Comparison of ENCODE assay signal across 12 cellular contexts in genomic region chr5:157748740-157749461, GRCh38. TPM values are rescaled to one million over a fixed set of nuclear protein-coding genes. Genes with fewer than 3 reads are reported as not detected.
DNase-seq lines count a peak whose midpoint lies in the region; ATAC-seq and TF ChIP-seq lines count a peak whose summit lies in the region.
"Had no signal": no experiment of that assay in that cellular context is flagged by ENCODE, and none has a peak within 500 bp of the region (broad histone marks: within the 10 kb centered on the region; RNA-seq: fewer than 3 reads in every experiment).

No MANE protein-coding gene starts in this region.

- DNase-seq in AG04450 (ENCODE audit: low read depth, low spot score) (peak; percentile 56), HCEC 1CT (peak; percentile 94), ascending aorta (ENCODE audit: low spot score in 2 of 2) (peak in 1 of 2 donors; percentile 65), iris pigment epithelial cell (ENCODE audit: low read depth) (peak; percentile 91), C1 segment of cervical spinal cord (lab: John Stamatoyannopoulos, UW) (no peak), NCI-H774 (lab: John Stamatoyannopoulos, UW) (no peak)
- no peak for DNase-seq in natural killer cell treated with Interleukin-12 subunit alpha and Interleukin-12 subunit beta and Interleukin-15 and Interleukin-18, amount 100 ng/mL, for 72 hours (ENCODE audit: low spot score)
- DNase-seq: activated CD8-positive, alpha-beta memory T cell treated with anti-CD3 and anti-CD28 coated beads for 24 hours; Calu3; Karpas-422; NCI-H2227 treated with DMSO at 0.1 percent for 48 hours had no signal

- POLR2A ChIA-PET in AG04450 (lab: Yijun Ruan, JAX): no interaction called here

- H3K4me1 ChIP-seq in ascending aorta: peaks cover 2 to 5% of the 10 kb centered on the region in 2 donors

- intact Hi-C loops in ascending aorta (cut with DNase I): no loop called here

- no peaks in the 10 kb centered on the region for H3K27me3 Mint-ChIP-seq in natural killer cell treated with Interleukin-12 subunit alpha and Interleukin-12 subunit beta and Interleukin-15 and Interleukin-18, amount 100 ng/mL, for 72 hours

- no peak for ATAC-seq in GM19467 (IDR thresholded peaks at IDR 0.05; ENCODE audit: unreplicated experiment)
- ATAC-seq in natural killer cell treated with Interleukin-12 subunit alpha and Interleukin-12 subunit beta and Interleukin-15 and Interleukin-18, amount 100 ng/mL, for 72 hours: no peak

- H3K27me3 ChIP-seq in AG04450 (ENCODE audit: control insufficient read depth, insufficient read depth, low read length) (no peaks in the 10 kb centered on the region), ascending aorta (no peaks in the 10 kb centered on the region)

- peaks cover 14 to 22% of the 10 kb centered on the region in 2 donors for H3K36me3 ChIP-seq in ascending aorta

- H3K9me3 ChIP-seq in AG04450 (ENCODE audit: control insufficient read depth, insufficient read depth, low read length) (no peaks in the 10 kb centered on the region), ascending aorta (no peaks in the 10 kb centered on the region)

- no peak for TF ChIP-seq CTCF in AG04450 (IDR thresholded peaks at IDR 0.05; ENCODE audit: low read depth, low read length)
- TF ChIP-seq CTCF in ascending aorta (IDR thresholded peaks at IDR 0.05): no peak

- no peak overlapping the region for H3K4me3 ChIP-seq in AG04450 (ENCODE audit: low read depth, low read length)
- no peak overlapping the region for H3K4me3 ChIP-seq in ascending aorta

- H3K4me1 Mint-ChIP-seq in natural killer cell treated with Interleukin-12 subunit alpha and Interleukin-12 subunit beta and Interleukin-15 and Interleukin-18, amount 100 ng/mL, for 72 hours (ENCODE audit: low read depth in 2 of 2): peaks cover 18 to 28% of the 10 kb centered on the region in 2 donors

- H3K27ac ChIP-seq in AG04450 (ENCODE audit: low read depth, low read length) (peak overlapping the region; percentile 77), ascending aorta (peak overlapping the region; percentile 20 to 55)

- CTCF ChIA-PET in AG04450 (lab: Charles Lee): interaction anchor here (0.5 to 2.8 kb wide), 12 partner anchors 10 to 402 kb away, joined by 3 to 27 read pairs (median 3); no protein-coding TSS in a partner anchor

- H3K36me3 Mint-ChIP-seq in natural killer cell treated with Interleukin-12 subunit alpha and Interleukin-12 subunit beta and Interleukin-15 and Interleukin-18, amount 100 ng/mL, for 72 hours: peaks cover 4% of the 10 kb centered on the region

- H3K9me3 Mint-ChIP-seq in natural killer cell treated with Interleukin-12 subunit alpha and Interleukin-12 subunit beta and Interleukin-15 and Interleukin-18, amount 100 ng/mL, for 72 hours: no peaks in the 10 kb centered on the region

- no peak overlapping the region for H3K27ac Mint-ChIP-seq in natural killer cell treated with Interleukin-12 subunit alpha and Interleukin-12 subunit beta and Interleukin-15 and Interleukin-18, amount 100 ng/mL, for 72 hours

- H3K4me3 Mint-ChIP-seq in natural killer cell treated with Interleukin-12 subunit alpha and Interleukin-12 subunit beta and Interleukin-15 and Interleukin-18, amount 100 ng/mL, for 72 hours: no peak overlapping the region

RNA-seq across cellular contexts. Expression of gene LSM11, which starts 5.4 kb away (rescaled TPM):
- 1.8 and 2.5 TPM in 2 replicates for polyA plus RNA-seq in AG04450 (2011; rRNA removed)
- polyA minus RNA-seq in AG04450 (2011; rRNA and poly(A)+ RNA removed): 1.9 and 2.6 TPM in 2 replicates
- total RNA-seq in ascending aorta: 1.3 TPM
- total RNA-seq in natural killer cell treated with Interleukin-12 subunit alpha and Interleukin-12 subunit beta and Interleukin-15 and Interleukin-18, amount 100 ng/mL, for 72 hours: 1 to 10 TPM; 4.5 to 7.9 TPM

RNA-seq across cellular contexts. Expression of gene THG1L, which starts 17.7 kb away (rescaled TPM):
- 18.6 and 21.0 TPM in 2 replicates for polyA plus RNA-seq in AG04450 (2011; rRNA removed)
- polyA minus RNA-seq in AG04450 (2011; rRNA and poly(A)+ RNA removed): 25.8 and 36.4 TPM in 2 replicates
- 0.32 TPM for total RNA-seq in ascending aorta
- 10 to 100 TPM; 15.7 to 18.9 TPM for total RNA-seq in natural killer cell treated with Interleukin-12 subunit alpha and Interleukin-12 subunit beta and Interleukin-15 and Interleukin-18, amount 100 ng/mL, for 72 hours

Comparison
In these comparisons a context has a peak if more than half of its experiments do, and no peak if none do; other contexts are left out.
1. DNase-seq: peak in AG04450 (single experiment), HCEC 1CT (single experiment) and iris pigment epithelial cell (single experiment); none in C1 segment of cervical spinal cord (0 of 14), natural killer cell treated with Interleukin-12 subunit alpha and Interleukin-12 subunit beta and Interleukin-15 and Interleukin-18, amount 100 ng/mL, for 72 hours (single experiment) and NCI-H774 (single experiment).
2. RNA of gene THG1L, which starts 17.7 kb away (total RNA-seq): 15.7 to 18.9 TPM in natural killer cell treated with Interleukin-12 subunit alpha and Interleukin-12 subunit beta and Interleukin-15 and Interleukin-18, amount 100 ng/mL, for 72 hours; 0.32 TPM in ascending aorta (single experiment); every median in the first group is over 10 times any median in the second.